1 cellular context compared by ENCODE assay signal in the genomic region with DNA sequence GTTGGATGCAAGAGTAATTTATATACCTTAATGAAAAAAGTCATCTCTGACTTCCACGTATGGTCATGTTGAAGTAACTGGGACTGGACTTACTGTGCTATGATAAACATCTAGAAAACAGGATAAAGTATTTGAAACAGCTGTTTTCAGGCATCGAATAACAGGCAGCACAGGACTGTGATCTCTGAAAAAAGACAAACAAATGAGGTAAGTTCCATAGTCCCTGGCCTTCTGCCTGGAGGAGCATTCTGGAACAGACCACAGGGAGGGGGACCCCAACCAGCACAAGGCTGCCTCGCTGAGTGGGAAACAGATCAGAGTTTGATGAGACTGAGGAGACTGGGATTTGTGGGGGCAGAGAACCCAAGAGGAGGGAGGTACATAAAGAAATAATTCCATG.
TF ChIP-seq lines count a peak whose summit lies in the region.

No MANE protein-coding gene starts in this region.

TF ChIP-seq in WTC11, 78 proteins besides CTCF, POLR2A, EP300 and RAD21 (continued from another document):
- TF ChIP-seq IRF1 (CRISPR knock-in tag; IDR thresholded peaks at IDR 0.05): no peak
